Comparison of ENCODE assay signal across 11 cellular contexts in genomic region chr12:105783983-105784947, GRCh38.
DNase-seq lines count a peak whose midpoint lies in the region; ATAC-seq, FAIRE-seq and TF ChIP-seq lines count a peak whose summit lies in the region.
"Had no signal": no experiment of that assay in that cellular context is flagged by ENCODE, and none has a peak within 500 bp of the region (broad histone marks: within the 10 kb centered on the region; RNA-seq: fewer than 3 reads in every experiment).

No MANE protein-coding gene starts in this region.

- peaks cover under 1% of the 10 kb centered on the region for H3K36me3 Mint-ChIP-seq in endodermal cell (ENCODE audit: low read depth)

- CTCF ChIA-PET in GM12878 (lab: Yijun Ruan, JAX), result interaction anchor here (0.7 kb wide), 1 partner anchor 553 kb away, joined by 3 read pairs; no protein-coding TSS in a partner anchor

- no peaks in the 10 kb centered on the region for H4K20me1 ChIP-seq in GM12878 (ENCODE audit: control insufficient read depth, insufficient read depth)

- H3K79me2 ChIP-seq in GM12878 (ENCODE audit: control insufficient read depth, insufficient read depth, low read length), result no peaks in the 10 kb centered on the region

- DNase-seq in GM06990 (ENCODE audit: extremely low read depth, insufficient read length), result peak; percentile 41
- DNase-seq in GM12878 (ENCODE audit: low read depth, low spot score), result peak; percentile 34
- no peak for DNase-seq in KBM-7
- no peak for DNase-seq in endodermal cell
- no peak for DNase-seq in stimulated activated CD4-positive, alpha-beta T cell treated with anti-CD3 and anti-CD28 coated beads, Interleukin-4, amount 100 ng/mL, for 24 hours
- DNase-seq: activated CD4-positive, alpha-beta T cell treated with anti-CD3 and anti-CD28 coated beads for 48 hours; COR-L47; thyroid gland had no signal

- no peaks in the 10 kb centered on the region for H3K4me1 Mint-ChIP-seq in endodermal cell

- POLR2A ChIA-PET in GM12878 (lab: Charles Lee), result interaction anchor here (1.6 kb wide), 1 partner anchor 16 kb away, joined by 4 read pairs; no protein-coding TSS in a partner anchor

- H3K36me3 ChIP-seq in GM06990 (ENCODE audit: control insufficient read depth, insufficient read depth, low read length) (no peaks in the 10 kb centered on the region), GM12878 (ENCODE audit: control insufficient read depth in 2 of 2, insufficient read depth in 2 of 2, low read length in 1 of 2) (no peaks in the 10 kb centered on the region), endodermal cell (ENCODE audit: control insufficient read depth, insufficient read depth, low read length) (no peaks in the 10 kb centered on the region)
- H3K36me3 ChIP-seq: thyroid gland had no signal

- H3K27me3 ChIP-seq in GM06990 (replicated peaks; ENCODE audit: control insufficient read depth, insufficient read depth, low read length) (no peaks in the 10 kb centered on the region), GM12878 (replicated peaks in 1 of 2; ENCODE audit: control insufficient read depth in 2 of 2, insufficient read depth in 2 of 2, low read length in 1 of 2) (no peaks in the 10 kb centered on the region), endodermal cell (ENCODE audit: control insufficient read depth, insufficient read depth, low read length, poor library complexity, severe bottlenecking) (no peaks in the 10 kb centered on the region)
- H3K27me3 ChIP-seq: thyroid gland had no signal

- H3K27me3 Mint-ChIP-seq in endodermal cell (ENCODE audit: insufficient read depth), result no peaks in the 10 kb centered on the region

- H3K9me3 ChIP-seq in GM12878 (replicated peaks; ENCODE audit: control insufficient read depth, insufficient read depth, low read length) (no peaks in the 10 kb centered on the region), endodermal cell (ENCODE audit: control insufficient read depth, low read length) (no peaks in the 10 kb centered on the region)
- H3K9me3 ChIP-seq: thyroid gland had no signal

- no peak overlapping the region for H3K27ac ChIP-seq in GM12878 (ENCODE audit: control insufficient read depth, insufficient read depth)
- no peak overlapping the region for H3K27ac ChIP-seq in endodermal cell (ENCODE audit: low read depth, low read length)
- H3K27ac ChIP-seq: thyroid gland had no signal

- SMC1A ChIA-PET in GM12878 (lab: Charles Lee; ENCODE audit: uncharacterized antibody, unreplicated experiment), result interaction anchor here (1.1 kb wide), 1 partner anchor 19 kb away, joined by 4 read pairs; no protein-coding TSS in a partner anchor

- FAIRE-seq in GM12878 (lab: Jason Lieb, UNC), result peak; percentile 66

- ATAC-seq in GM19372 (IDR thresholded peaks at IDR 0.05; ENCODE audit: low read depth, unreplicated experiment) (peak; percentile 89), HG03280 (IDR thresholded peaks at IDR 0.05; ENCODE audit: unreplicated experiment) (peak; percentile 81), GM12878 (peak; percentile 79), GM18858 (IDR thresholded peaks at IDR 0.05; ENCODE audit: unreplicated experiment) (no peak)

- BruUV-seq in GM12878 (replicated peaks; lab: Mats Ljungman, UMichigan), result no TSS peak

- TF ChIP-seq POLR2A in GM12878 (IDR thresholded peaks at IDR 0.05; ENCODE audit: low read depth, low read length), result no peak

- TF ChIP-seq RAD21 in GM12878 (IDR thresholded peaks at IDR 0.05; ENCODE audit: insufficient read depth, low read depth, low read length), result no peak

- TF ChIP-seq CTCF in GM06990 (IDR thresholded peaks at IDR 0.05; ENCODE audit: insufficient read depth, low read length, poor library complexity, severe bottlenecking), result no peak
- TF ChIP-seq CTCF in GM12878 (IDR thresholded peaks at IDR 0.05 in 2 of 3, conservative IDR thresholded peaks at IDR 0.05 in 1 of 3; ENCODE audit: control insufficient read depth in 2 of 3, extremely low read depth in 1 of 3, insufficient read depth in 1 of 3, low read depth in 3 of 3, low read length in 3 of 3), result no peak
- TF ChIP-seq CTCF in endodermal cell (conservative IDR thresholded peaks at IDR 0.05), result no peak

- H3K4me3 Mint-ChIP-seq in endodermal cell, result no peak overlapping the region

- intact Hi-C loops in GM12878 (cut with micrococcal nuclease; ENCODE audit: unreplicated experiment), result no loop called here

- H3K9ac ChIP-seq in GM12878 (ENCODE audit: control insufficient read depth, insufficient read depth, low read length) (no peak overlapping the region), endodermal cell (ENCODE audit: extremely low read depth, low read length, poor library complexity, severe bottlenecking) (no peak overlapping the region)

- peaks cover 5% of the 10 kb centered on the region for H3K9me3 Mint-ChIP-seq in endodermal cell

- in situ Hi-C loops in GM12878 (cut with MboI) (no loop called here), KBM-7 (cut with MboI; ENCODE audit: low pct_unique_long_range_greater_than_20kb, low sequenced_read_pairs) (no loop called here)

- H2AFZ ChIP-seq in GM12878 (ENCODE audit: control insufficient read depth, low read depth, low read length), result no peak overlapping the region

- peak overlapping the region; percentile 21; the same call in 1 of the 2 replicates for H3K4me2 ChIP-seq in GM12878 (ENCODE audit: control insufficient read depth, insufficient read depth)

- RAD21 ChIA-PET in GM12878 (lab: Charles Lee; ENCODE audit: unreplicated experiment), result no interaction called here

- H3K27ac Mint-ChIP-seq in endodermal cell, result no peak overlapping the region

- 28% methylated on average over 8 of the region's 8 CpGs for WGBS in GM12878 (ENCODE audit: insufficient coverage, insufficient replicate concordance, low lambda C conversion rate, missing lambda C conversion rate)
- WGBS in endodermal cell (ENCODE audit: insufficient coverage in 1 of 2, insufficient read length in 1 of 2), 2 experiments, result 93 to 97% methylated on average over 6 to 8 of the region's 8 CpGs

- H3K4me1 ChIP-seq in GM12878 (ENCODE audit: control insufficient read depth, insufficient read depth, low read length) (peaks cover 9% of the 10 kb centered on the region), endodermal cell (ENCODE audit: control insufficient read depth, insufficient read depth, low read length) (no peaks in the 10 kb centered on the region)
- H3K4me1 ChIP-seq: thyroid gland had no signal

- TF ChIP-seq EP300 in GM12878 (IDR thresholded peaks at IDR 0.05; ENCODE audit: borderline replicate concordance in 1 of 2, control insufficient read depth in 1 of 2, low read depth in 2 of 2, low read length in 2 of 2), result no peak

- H3K4me3 ChIP-seq in GM06990 (replicated peaks; ENCODE audit: low read depth, low read length) (no peak overlapping the region), GM12878 (no peak overlapping the region), endodermal cell (ENCODE audit: low read length) (no peak overlapping the region)
- H3K4me3 ChIP-seq: thyroid gland had no signal

TF ChIP-seq in GM12878, 131 proteins besides CTCF, POLR2A, EP300 and RAD21 (continues in another document):
- peak; percentile 82 for TF ChIP-seq SPI1 (IDR thresholded peaks at IDR 0.05; ENCODE audit: borderline replicate concordance, insufficient read depth, low read depth, low read length)
- TF ChIP-seq GABPA (IDR thresholded peaks at IDR 0.05; ENCODE audit: low read depth), result 0 out of 2 replicates have a peak, but pooled peaks have one; percentile 38
- no peak for TF ChIP-seq ZNF217 (IDR thresholded peaks at IDR 0.05)
- TF ChIP-seq ZBTB4 (CRISPR knock-in tag; IDR thresholded peaks at IDR 0.05), result no peak
- TF ChIP-seq RUNX3 (IDR thresholded peaks at IDR 0.05; ENCODE audit: low read length), result 0 out of 2 replicates have a peak, but pooled peaks have one; percentile 32
- TF ChIP-seq TCF7 (IDR thresholded peaks at IDR 0.05; ENCODE audit: borderline replicate concordance), result 0 out of 2 replicates have a peak, but pooled peaks have one; percentile 18

Comparison
In these comparisons a context has a peak if more than half of its experiments do, and no peak if none do; other contexts are left out.
1. DNase-seq: peak in GM06990 (single experiment) and GM12878 (single experiment); none in KBM-7 (single experiment), endodermal cell (single experiment) and stimulated activated CD4-positive, alpha-beta T cell treated with anti-CD3 and anti-CD28 coated beads, Interleukin-4, amount 100 ng/mL, for 24 hours (single experiment).